1 cellular context compared by ENCODE assay signal in genomic region chr16:75566040-75566888, GRCh38.
A peak's percentile ranks its signal among the peaks of the same experiment; 100 is the strongest.
TF ChIP-seq lines count a peak whose summit lies in the region.

A gene with protein sequence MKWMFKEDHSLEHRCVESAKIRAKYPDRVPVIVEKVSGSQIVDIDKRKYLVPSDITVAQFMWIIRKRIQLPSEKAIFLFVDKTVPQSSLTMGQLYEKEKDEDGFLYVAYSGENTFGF (plus strand): TSS chr16:75566379. CDS start chr16:75566487, 108 bp downstream.

TF ChIP-seq in HepG2, 621 proteins besides CTCF, POLR2A, EP300 and RAD21 (continued from another document and continues in another):
- TF ChIP-seq, protein P1, sequence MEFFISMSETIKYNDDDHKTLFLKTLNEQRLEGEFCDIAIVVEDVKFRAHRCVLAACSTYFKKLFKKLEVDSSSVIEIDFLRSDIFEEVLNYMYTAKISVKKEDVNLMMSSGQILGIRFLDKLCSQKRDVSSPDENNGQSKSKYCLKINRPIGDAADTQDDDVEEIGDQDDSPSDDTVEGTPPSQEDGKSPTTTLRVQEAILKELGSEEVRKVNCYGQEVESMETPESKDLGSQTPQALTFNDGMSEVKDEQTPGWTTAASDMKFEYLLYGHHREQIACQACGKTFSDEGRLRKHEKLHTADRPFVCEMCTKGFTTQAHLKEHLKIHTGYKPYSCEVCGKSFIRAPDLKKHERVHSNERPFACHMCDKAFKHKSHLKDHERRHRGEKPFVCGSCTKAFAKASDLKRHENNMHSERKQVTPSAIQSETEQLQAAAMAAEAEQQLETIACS (CRISPR knock-in tag; IDR thresholded peaks at IDR 0.05), result peak; percentile 44
- TF ChIP-seq HMG20A (CRISPR knock-in tag; IDR thresholded peaks at IDR 0.05; ENCODE audit: borderline replicate concordance) (0 out of 2 replicates have a peak, but pooled peaks have one; percentile 28), FOXK1 (CRISPR knock-in tag; IDR thresholded peaks at IDR 0.05; ENCODE audit: borderline replicate concordance, low read depth) (peak; percentile 78), CHD4 (IDR thresholded peaks at IDR 0.05; ENCODE audit: borderline replicate concordance, low read length) (no peak), ZNF879 (CRISPR knock-in tag; IDR thresholded peaks at IDR 0.05) (no peak), MEIS1 (CRISPR knock-in tag; IDR thresholded peaks at IDR 0.05; ENCODE audit: borderline replicate concordance) (no peak), ZNF552 (CRISPR knock-in tag; IDR thresholded peaks at IDR 0.05; ENCODE audit: borderline replicate concordance) (no peak), ZHX1 (CRISPR knock-in tag; IDR thresholded peaks at IDR 0.05; ENCODE audit: low read depth) (peak; percentile 53; the same call in 1 of the 2 replicates), MIER3 (CRISPR knock-in tag; IDR thresholded peaks at IDR 0.05; ENCODE audit: borderline replicate concordance) (0 out of 2 replicates have a peak, but pooled peaks have one; percentile 35), THRA (CRISPR knock-in tag; IDR thresholded peaks at IDR 0.05; ENCODE audit: borderline replicate concordance) (0 out of 2 replicates have a peak, but pooled peaks have one; percentile 12), MED13 (CRISPR knock-in tag; IDR thresholded peaks at IDR 0.05) (peak; percentile 70; the same call in 1 of the 2 replicates), KDM3A (CRISPR knock-in tag; IDR thresholded peaks at IDR 0.05; ENCODE audit: low read depth) (no peak), TFDP1 (CRISPR knock-in tag; IDR thresholded peaks at IDR 0.05; ENCODE audit: borderline replicate concordance) (peak; percentile 14; the same call in 1 of the 2 replicates), SIX4 (CRISPR knock-in tag; IDR thresholded peaks at IDR 0.05) (no peak), ZNF674 (CRISPR knock-in tag; IDR thresholded peaks at IDR 0.05; ENCODE audit: low read depth) (0 out of 2 replicates have a peak, but pooled peaks have one; percentile 28), SOX13 (IDR thresholded peaks at IDR 0.05) (no peak), SOX13 (CRISPR knock-in tag; conservative IDR thresholded peaks at IDR 0.05 in 1 of 2, IDR thresholded peaks at IDR 0.05 in 1 of 2) (no peak), ERF (CRISPR knock-in tag; IDR thresholded peaks at IDR 0.05) (peak; percentile 64; the same call in 1 of the 2 replicates), NONO (IDR thresholded peaks at IDR 0.05) (no peak), NONO (CRISPR knock-in tag; conservative IDR thresholded peaks at IDR 0.05) (peak; percentile 88), RXRB (CRISPR knock-in tag; IDR thresholded peaks at IDR 0.05; ENCODE audit: borderline replicate concordance) (0 out of 2 replicates have a peak, but pooled peaks have one; percentile 32), KLF15 (CRISPR knock-in tag; IDR thresholded peaks at IDR 0.05; ENCODE audit: borderline replicate concordance) (no peak), BORCS8-MEF2B (CRISPR knock-in tag; IDR thresholded peaks at IDR 0.05) (peak; percentile 80), MIER2 (CRISPR knock-in tag; IDR thresholded peaks at IDR 0.05) (0 out of 2 replicates have a peak, but pooled peaks have one; percentile 31), SP5 (CRISPR knock-in tag; IDR thresholded peaks at IDR 0.05; ENCODE audit: borderline replicate concordance, low read depth) (peak; percentile 89), SAP130 (CRISPR knock-in tag; IDR thresholded peaks at IDR 0.05; ENCODE audit: low read depth) (peak; percentile 92), PLRG1 (conservative IDR thresholded peaks at IDR 0.05) (no peak), ZFP36L1 (CRISPR knock-in tag; IDR thresholded peaks at IDR 0.05) (peak; percentile 66), ZBTB7B (CRISPR knock-in tag; IDR thresholded peaks at IDR 0.05) (peak; percentile 86), ZNF207 (IDR thresholded peaks at IDR 0.05; ENCODE audit: borderline replicate concordance) (no peak), HNRNPH1 (optimal IDR thresholded peaks at IDR 0.05; ENCODE audit: low read depth, low read length) (no peak), ZNF597 (CRISPR knock-in tag; IDR thresholded peaks at IDR 0.05) (no peak), AGO2 (optimal IDR thresholded peaks at IDR 0.05; ENCODE audit: low read depth, low read length) (peak; percentile 91), NR2F6 (IDR thresholded peaks at IDR 0.05) (no peak), NR2F6 (CRISPR knock-in tag; IDR thresholded peaks at IDR 0.05) (peak; percentile 38; the same call in 1 of the 2 replicates), NCOA5 (CRISPR knock-in tag; IDR thresholded peaks at IDR 0.05) (no peak), HOXA3 (CRISPR knock-in tag; IDR thresholded peaks at IDR 0.05) (peak; percentile 85), PHF5A (CRISPR knock-in tag; IDR thresholded peaks at IDR 0.05; ENCODE audit: low read depth, unreplicated experiment) (no peak), PHF20 (CRISPR knock-in tag; IDR thresholded peaks at IDR 0.05) (peak; percentile 75), ZSCAN30 (CRISPR knock-in tag; IDR thresholded peaks at IDR 0.05) (no peak), NFIC (IDR thresholded peaks at IDR 0.05; ENCODE audit: low read length) (no peak), ZBTB7A (CRISPR knock-in tag; IDR thresholded peaks at IDR 0.05) (0 out of 2 replicates have a peak, but pooled peaks have one; percentile 8), ZNF549 (CRISPR knock-in tag; IDR thresholded peaks at IDR 0.05) (no peak), ZZZ3 (CRISPR knock-in tag; IDR thresholded peaks at IDR 0.05; ENCODE audit: borderline replicate concordance) (no peak), BATF2 (CRISPR knock-in tag; IDR thresholded peaks at IDR 0.05) (no peak), FOXM1 (CRISPR knock-in tag; IDR thresholded peaks at IDR 0.05) (no peak; the same call in 1 of the 2 replicates)
- TF ChIP-seq, protein P2, sequence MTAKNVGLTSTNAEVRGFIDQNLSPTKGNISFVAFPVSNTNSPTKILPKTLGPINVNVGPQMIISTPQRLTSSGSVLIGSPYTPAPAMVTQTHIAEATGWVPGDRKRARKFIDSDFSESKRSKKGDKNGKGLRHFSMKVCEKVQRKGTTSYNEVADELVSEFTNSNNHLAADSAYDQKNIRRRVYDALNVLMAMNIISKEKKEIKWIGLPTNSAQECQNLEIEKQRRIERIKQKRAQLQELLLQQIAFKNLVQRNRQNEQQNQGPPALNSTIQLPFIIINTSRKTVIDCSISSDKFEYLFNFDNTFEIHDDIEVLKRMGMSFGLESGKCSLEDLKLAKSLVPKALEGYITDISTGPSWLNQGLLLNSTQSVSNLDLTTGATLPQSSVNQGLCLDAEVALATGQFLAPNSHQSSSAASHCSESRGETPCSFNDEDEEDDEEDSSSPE (CRISPR knock-in tag; IDR thresholded peaks at IDR 0.05), result peak; percentile 34; the same call in 1 of the 2 replicates
- TF ChIP-seq, protein P3, sequence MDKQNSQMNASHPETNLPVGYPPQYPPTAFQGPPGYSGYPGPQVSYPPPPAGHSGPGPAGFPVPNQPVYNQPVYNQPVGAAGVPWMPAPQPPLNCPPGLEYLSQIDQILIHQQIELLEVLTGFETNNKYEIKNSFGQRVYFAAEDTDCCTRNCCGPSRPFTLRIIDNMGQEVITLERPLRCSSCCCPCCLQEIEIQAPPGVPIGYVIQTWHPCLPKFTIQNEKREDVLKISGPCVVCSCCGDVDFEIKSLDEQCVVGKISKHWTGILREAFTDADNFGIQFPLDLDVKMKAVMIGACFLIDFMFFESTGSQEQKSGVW (CRISPR knock-in tag; IDR thresholded peaks at IDR 0.05; ENCODE audit: borderline replicate concordance), result no peak
- TF ChIP-seq, protein P4, sequence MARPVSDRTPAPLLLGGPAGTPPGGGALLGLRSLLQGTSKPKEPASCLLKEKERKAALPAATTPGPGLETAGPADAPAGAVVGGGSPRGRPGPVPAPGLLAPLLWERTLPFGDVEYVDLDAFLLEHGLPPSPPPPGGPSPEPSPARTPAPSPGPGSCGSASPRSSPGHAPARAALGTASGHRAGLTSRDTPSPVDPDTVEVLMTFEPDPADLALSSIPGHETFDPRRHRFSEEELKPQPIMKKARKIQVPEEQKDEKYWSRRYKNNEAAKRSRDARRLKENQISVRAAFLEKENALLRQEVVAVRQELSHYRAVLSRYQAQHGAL (CRISPR knock-in tag; IDR thresholded peaks at IDR 0.05; ENCODE audit: not compliant biosample characterization), result peak; percentile 66
- TF ChIP-seq, protein P5, sequence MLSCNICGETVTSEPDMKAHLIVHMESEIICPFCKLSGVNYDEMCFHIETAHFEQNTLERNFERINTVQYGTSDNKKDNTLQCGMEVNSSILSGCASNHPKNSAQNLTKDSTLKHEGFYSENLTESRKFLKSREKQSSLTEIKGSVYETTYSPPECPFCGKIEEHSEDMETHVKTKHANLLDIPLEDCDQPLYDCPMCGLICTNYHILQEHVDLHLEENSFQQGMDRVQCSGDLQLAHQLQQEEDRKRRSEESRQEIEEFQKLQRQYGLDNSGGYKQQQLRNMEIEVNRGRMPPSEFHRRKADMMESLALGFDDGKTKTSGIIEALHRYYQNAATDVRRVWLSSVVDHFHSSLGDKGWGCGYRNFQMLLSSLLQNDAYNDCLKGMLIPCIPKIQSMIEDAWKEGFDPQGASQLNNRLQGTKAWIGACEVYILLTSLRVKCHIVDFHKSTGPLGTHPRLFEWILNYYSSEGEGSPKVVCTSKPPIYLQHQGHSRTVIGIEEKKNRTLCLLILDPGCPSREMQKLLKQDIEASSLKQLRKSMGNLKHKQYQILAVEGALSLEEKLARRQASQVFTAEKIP (CRISPR knock-in tag; IDR thresholded peaks at IDR 0.05; ENCODE audit: borderline replicate concordance), result no peak
- TF ChIP-seq, protein P6, sequence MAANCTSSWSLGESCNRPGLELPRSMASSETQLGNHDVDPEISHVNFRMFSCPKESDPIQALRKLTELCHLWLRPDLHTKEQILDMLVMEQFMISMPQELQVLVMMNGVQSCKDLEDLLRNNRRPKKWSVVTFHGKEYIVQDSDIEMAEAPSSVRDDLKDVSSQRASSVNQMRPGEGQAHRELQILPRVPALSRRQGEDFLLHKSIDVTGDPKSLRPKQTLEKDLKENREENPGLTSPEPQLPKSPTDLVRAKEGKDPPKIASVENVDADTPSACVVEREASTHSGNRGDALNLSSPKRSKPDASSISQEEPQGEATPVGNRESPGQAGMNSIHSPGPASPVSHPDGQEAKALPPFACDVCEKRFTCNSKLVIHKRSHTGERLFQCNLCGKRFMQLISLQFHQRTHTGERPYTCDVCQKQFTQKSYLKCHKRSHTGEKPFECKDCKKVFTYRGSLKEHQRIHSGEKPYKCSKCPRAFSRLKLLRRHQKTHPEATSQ (CRISPR knock-in tag; IDR thresholded peaks at IDR 0.05; ENCODE audit: borderline replicate concordance), result peak; percentile 62; the same call in 1 of the 2 replicates
- TF ChIP-seq, protein P7, sequence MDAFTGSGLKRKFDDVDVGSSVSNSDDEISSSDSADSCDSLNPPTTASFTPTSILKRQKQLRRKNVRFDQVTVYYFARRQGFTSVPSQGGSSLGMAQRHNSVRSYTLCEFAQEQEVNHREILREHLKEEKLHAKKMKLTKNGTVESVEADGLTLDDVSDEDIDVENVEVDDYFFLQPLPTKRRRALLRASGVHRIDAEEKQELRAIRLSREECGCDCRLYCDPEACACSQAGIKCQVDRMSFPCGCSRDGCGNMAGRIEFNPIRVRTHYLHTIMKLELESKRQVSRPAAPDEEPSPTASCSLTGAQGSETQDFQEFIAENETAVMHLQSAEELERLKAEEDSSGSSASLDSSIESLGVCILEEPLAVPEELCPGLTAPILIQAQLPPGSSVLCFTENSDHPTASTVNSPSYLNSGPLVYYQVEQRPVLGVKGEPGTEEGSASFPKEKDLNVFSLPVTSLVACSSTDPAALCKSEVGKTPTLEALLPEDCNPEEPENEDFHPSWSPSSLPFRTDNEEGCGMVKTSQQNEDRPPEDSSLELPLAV (CRISPR knock-in tag; conservative IDR thresholded peaks at IDR 0.05; ENCODE audit: low read depth), result no peak
